Comparison of ENCODE assay signal across 2 cellular contexts in genomic region chr2:37896319-37896718, GRCh38.
TF ChIP-seq lines count a peak whose summit lies in the region.

No MANE protein-coding gene starts in this region.

TF ChIP-seq in GM12878, 131 proteins besides CTCF, POLR2A, EP300 and RAD21:
- TF ChIP-seq STAT3 (IDR thresholded peaks at IDR 0.05; ENCODE audit: low read depth, low read length) (no peak), ETV6 (conservative IDR thresholded peaks at IDR 0.05 in 1 of 2, IDR thresholded peaks at IDR 0.05 in 1 of 2; ENCODE audit: borderline replicate concordance in 1 of 2, low read depth in 1 of 2) (no peak)

TF ChIP-seq in liver, 16 proteins besides CTCF, POLR2A, EP300 and RAD21:
- TF ChIP-seq HNF4A (conservative IDR thresholded peaks at IDR 0.05), result peak; percentile 4 to 22
- TF ChIP-seq GABPA (IDR thresholded peaks at IDR 0.05 in 1 of 2, conservative IDR thresholded peaks at IDR 0.05 in 1 of 2), result no peak
